Comparison of ENCODE assay signal across 9 cellular contexts in the genomic region with DNA sequence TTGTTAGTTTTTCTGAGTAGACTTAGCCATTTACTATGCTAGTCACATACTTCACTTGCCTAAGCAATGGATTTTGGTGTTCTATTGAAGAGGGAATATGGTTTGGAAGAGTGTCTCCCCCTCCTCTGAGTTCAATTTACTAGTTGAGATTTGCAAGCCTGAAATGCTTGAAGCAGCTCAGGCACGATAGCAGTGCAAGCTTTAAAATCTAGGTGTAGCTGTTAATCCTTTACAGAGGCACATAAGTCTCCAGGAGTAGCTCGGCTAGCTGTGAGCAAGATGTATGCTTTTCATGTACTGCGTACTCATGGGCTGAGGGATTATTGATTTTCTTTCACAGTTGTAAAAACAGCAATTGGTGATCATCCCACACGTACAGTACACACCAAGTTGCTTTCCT. TPM values are rescaled to one million over a fixed set of nuclear protein-coding genes. Genes with fewer than 3 reads are reported as not detected.
DNase-seq lines count a peak whose midpoint lies in the region; ATAC-seq and TF ChIP-seq lines count a peak whose summit lies in the region.
"Had no signal": no experiment of that assay in that cellular context is flagged by ENCODE, and none has a peak within 500 bp of the region (broad histone marks: within the 10 kb centered on the region; RNA-seq: fewer than 3 reads in every experiment).

No MANE protein-coding gene starts in this region.

- no peak for TF ChIP-seq POLR2A in gastroesophageal sphincter (IDR thresholded peaks at IDR 0.05)

- TF ChIP-seq CTCF in RWPE1 (conservative IDR thresholded peaks at IDR 0.05; ENCODE audit: low read depth) = no peak; the same call in 1 of the 2 replicates
- TF ChIP-seq CTCF in gastroesophageal sphincter (IDR thresholded peaks at IDR 0.05) = no peak

- no peak for TF ChIP-seq EP300 in gastroesophageal sphincter (IDR thresholded peaks at IDR 0.05)

- no peak overlapping the region for H3K27ac ChIP-seq in RWPE1
- H3K27ac ChIP-seq in gastroesophageal sphincter = peak overlapping the region in 3 of 4 donors; percentile 56 to 74 (median 62)

- peak overlapping the region; percentile 34 to 51 for H3K4me3 ChIP-seq in gastroesophageal sphincter

- in situ Hi-C loops in G401 (cut with HindIII; ENCODE audit: low sequenced_read_pairs) = no loop called here

- ATAC-seq in gastroesophageal sphincter (no peak), GM19324 (IDR thresholded peaks at IDR 0.05; ENCODE audit: low FRiP score, unreplicated experiment) (no peak), GM21619 (IDR thresholded peaks at IDR 0.05; ENCODE audit: unreplicated experiment) (no peak)

- DNase-seq in G401 (ENCODE audit: low spot score) (peak; percentile 80), RWPE1 (ENCODE audit: low spot score) (peak; percentile 18), retina (peak; percentile 58), COR-L47 (lab: John Stamatoyannopoulos, UW) (no peak), AG08395 (ENCODE audit: low spot score) (no peak)

- H3K27me3 ChIP-seq in gastroesophageal sphincter = no peaks in the 10 kb centered on the region

- no peaks in the 10 kb centered on the region for H3K9me3 ChIP-seq in gastroesophageal sphincter

- no peaks in the 10 kb centered on the region for H3K36me3 ChIP-seq in gastroesophageal sphincter

- H3K4me1 ChIP-seq in gastroesophageal sphincter = peaks cover 0 to 5% (median 2%) of the 10 kb centered on the region in 3 donors

- POLR2A ChIA-PET in RWPE1 (lab: Yijun Ruan, JAX; ENCODE audit: low non-redundant PET) = interaction anchor here (0.5 kb wide), 1 partner anchor 95 kb away, joined by 3 read pairs; no protein-coding TSS in a partner anchor

- CTCF ChIA-PET in RWPE1 (lab: Yijun Ruan, JAX) = interaction anchor here (0.7 to 1.8 kb wide), 3 partner anchors 220 to 1559 kb away, joined by 3 to 5 read pairs (median 4); no protein-coding TSS in a partner anchor

- 12 to 13% methylated on average over 2 to 3 of the region's 4 CpGs for WGBS in gastroesophageal sphincter (ENCODE audit: low coverage in 1 of 2), 2 donors

RNA-seq across cellular contexts. Expression of a gene that starts 0.7 kb away (rescaled TPM):
- total RNA-seq in G401 (2014; rRNA removed; shearing (Covaris generic)) = not detected in 2 replicates
- 1 to 10 TPM in 3 of 4 donors, under 1 TPM in 1; 0.96 to 8.3 (median 2.2) TPM for total RNA-seq in gastroesophageal sphincter
- total RNA-seq: activated B cell treated with CpG ODN at 0.5 μM for 24 hours had no signal

Comparison
In these comparisons a context has a peak if more than half of its experiments do, and no peak if none do; other contexts are left out.
1. DNase-seq: peak in G401 (single experiment), RWPE1 (single experiment) and retina (single experiment); none in COR-L47 (single experiment) and AG08395 (single experiment).